Comparison of ENCODE assay signal across 27 cellular contexts in the genomic region with DNA sequence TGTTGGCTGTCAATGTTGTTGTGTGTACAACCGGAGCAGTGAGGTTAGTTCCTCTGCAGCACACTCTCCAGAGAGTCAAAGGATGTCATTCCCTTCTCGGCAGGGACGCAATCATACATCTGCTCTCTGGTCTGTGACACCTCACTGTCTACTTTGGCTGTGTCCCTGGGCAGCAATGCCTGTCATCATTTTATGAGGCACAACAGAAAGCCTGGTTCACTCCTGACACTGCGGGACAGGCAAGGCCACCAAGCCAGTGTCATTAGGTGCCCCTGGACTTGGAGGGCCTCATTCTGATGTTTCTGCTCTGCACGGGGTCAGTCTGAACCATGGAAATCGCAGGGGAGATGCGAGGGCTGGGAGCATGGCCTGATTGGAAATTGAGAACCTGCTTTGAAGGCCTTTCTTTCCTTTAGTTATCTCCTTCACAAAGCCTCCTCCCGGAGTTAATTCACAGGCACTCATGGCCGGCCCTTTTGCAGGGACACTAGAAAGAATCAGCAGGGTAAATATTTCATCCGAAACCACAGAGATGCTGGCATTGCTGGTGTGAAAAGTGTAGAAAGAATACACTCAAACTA.
"Had no signal": no experiment of that assay in that cellular context is flagged by ENCODE, and none has a peak within 500 bp of the region (broad histone marks: within the 10 kb centered on the region; RNA-seq: fewer than 3 reads in every experiment).

No MANE protein-coding gene starts in this region.

- ATAC-seq: activated CD8-positive, alpha-beta T cell treated with anti-CD3 and anti-CD28 coated beads, Interleukin-2, amount 10 ng/mL, durations not matched to agents 7 days and 5 days; activated naive CD8-positive, alpha-beta T cell treated with anti-CD3 and anti-CD28 coated beads, Interleukin-2, amount 50 U/mL, for 24 hours had no signal

- H3K4me1 Mint-ChIP-seq: activated CD4-positive, alpha-beta T cell treated with anti-CD3 and anti-CD28 coated beads, Interleukin-2, amount 10 ng/mL, durations not matched to agents 7 days and 5 days; activated naive CD4-positive, alpha-beta T cell treated with anti-CD3 and anti-CD28 coated beads, Interleukin-2, amount 10 ng/mL, durations not matched to agents 7 days and 5 days; activated naive CD8-positive, alpha-beta T cell treated with anti-CD3 and anti-CD28 coated beads, Interleukin-2, amount 50 U/mL, for 24 hours had no signal

- H3K27ac Mint-ChIP-seq: activated CD4-positive, alpha-beta T cell treated with anti-CD3 and anti-CD28 coated beads, Interleukin-2, amount 10 ng/mL, durations not matched to agents 7 days and 5 days; activated CD8-positive, alpha-beta T cell treated with anti-CD3 and anti-CD28 coated beads, Interleukin-2, amount 10 ng/mL, durations not matched to agents 7 days and 5 days; activated naive CD8-positive, alpha-beta T cell; activated naive CD8-positive, alpha-beta T cell treated with anti-CD3 and anti-CD28 coated beads, Interleukin-2, amount 50 U/mL, for 24 hours; brain; T-helper 1 cell treated with Interleukin-12 subunit alpha and Interleukin-12 subunit beta and Interleukin-4 antibody, amounts not matched to agents 30 μg/mL and 1 μg/mL, for 36 hours; T-helper 2 cell treated with Interferon-gamma antibody and Interleukin-4, amounts not matched to agents 5 μg/mL and 100 μg/mL, for 36 hours had no signal

- H3K27ac ChIP-seq: SJSA1 had no signal

- H3K27me3 ChIP-seq: SJSA1 had no signal

- H3K36me3 ChIP-seq: SJSA1 had no signal

- H3K9me3 ChIP-seq: SJSA1, SK-N-SH had no signal

- H3K4me2 ChIP-seq: SK-N-SH had no signal

- H3K9ac ChIP-seq: SK-N-SH had no signal

- H3K4me1 ChIP-seq: SJSA1 had no signal

- H3K4me3 Mint-ChIP-seq: activated CD4-positive, alpha-beta T cell treated with anti-CD3 and anti-CD28 coated beads, Interleukin-2, amount 10 ng/mL, durations not matched to agents 7 days and 5 days; activated CD8-positive, alpha-beta T cell treated with anti-CD3 and anti-CD28 coated beads, Interleukin-2, amount 10 ng/mL, durations not matched to agents 7 days and 5 days; activated naive CD4-positive, alpha-beta T cell treated with anti-CD3 and anti-CD28 coated beads, Interleukin-2, amount 10 ng/mL, durations not matched to agents 7 days and 5 days; activated naive CD8-positive, alpha-beta T cell; activated naive CD8-positive, alpha-beta T cell treated with anti-CD3 and anti-CD28 coated beads, Interleukin-2, amount 50 U/mL, for 24 hours; brain; T-helper 1 cell treated with Interleukin-12 subunit alpha and Interleukin-12 subunit beta and Interleukin-4 antibody, amounts not matched to agents 30 μg/mL and 1 μg/mL, for 36 hours; T-helper 2 cell treated with Interferon-gamma antibody and Interleukin-4, amounts not matched to agents 5 μg/mL and 100 μg/mL, for 36 hours had no signal

- DNase-seq: activated CD4-positive, alpha-beta T cell treated with anti-CD3 and anti-CD28 coated beads, Interleukin-2, amount 10 ng/mL, durations not matched to agents 7 days and 5 days; activated CD4-positive, alpha-beta T cell treated with anti-CD3 and anti-CD28 coated beads, Interleukin-2, amount 50 U/mL, for 48 hours; activated CD8-positive, alpha-beta memory T cell treated with anti-CD3 and anti-CD28 coated beads, Interleukin-2, amount 50 U/mL, for 48 hours; activated CD8-positive, alpha-beta T cell treated with anti-CD3 and anti-CD28 coated beads, Interleukin-2, amount 10 ng/mL, durations not matched to agents 7 days and 5 days; activated effector memory CD4-positive, alpha-beta T cell treated with Interleukin-2 at 50 U/mL for 16 hours; activated naive CD4-positive, alpha-beta T cell treated with anti-CD3 and anti-CD28 coated beads, Interleukin-2, amount 10 ng/mL, durations not matched to agents 7 days and 5 days; activated naive CD8-positive, alpha-beta T cell treated with anti-CD3 and anti-CD28 coated beads, Interleukin-2, amount 50 U/mL, for 24 hours; activated T-cell treated with anti-CD3 and anti-CD28 coated beads, Interleukin-2, amount 50 U/mL, for 48 hours; anterior cingulate cortex; NCI-H1092 treated with DMSO at 0.1 percent for 48 hours; NCI-H1417; NCI-H146; NCI-H187; NCI-H2029 treated with DMSO at 0.1 percent for 48 hours; NCI-H2107; NCI-H2171; NCI-H510A; NCI-H526; NCI-H748 treated with DMSO at 0.1 percent for 48 hours; NK-92 treated with Interleukin-12 subunit alpha and Interleukin-12 subunit beta, amount 100 ng/mL, for 24 hours; SHP77 treated with DMSO at 0.1 percent for 48 hours; SK-N-SH had no signal

- H3K36me3 Mint-ChIP-seq: activated naive CD4-positive, alpha-beta T cell treated with anti-CD3 and anti-CD28 coated beads, Interleukin-2, amount 10 ng/mL, durations not matched to agents 7 days and 5 days; activated naive CD8-positive, alpha-beta T cell had no signal

- H3K27me3 Mint-ChIP-seq: activated CD4-positive, alpha-beta T cell treated with anti-CD3 and anti-CD28 coated beads, Interleukin-2, amount 10 ng/mL, durations not matched to agents 7 days and 5 days; activated naive CD4-positive, alpha-beta T cell treated with anti-CD3 and anti-CD28 coated beads, Interleukin-2, amount 10 ng/mL, durations not matched to agents 7 days and 5 days; brain had no signal

- H3K4me3 ChIP-seq: SJSA1 had no signal

- H3K9me3 Mint-ChIP-seq: activated CD4-positive, alpha-beta T cell treated with anti-CD3 and anti-CD28 coated beads, Interleukin-2, amount 10 ng/mL, durations not matched to agents 7 days and 5 days; activated naive CD4-positive, alpha-beta T cell treated with anti-CD3 and anti-CD28 coated beads, Interleukin-2, amount 10 ng/mL, durations not matched to agents 7 days and 5 days; activated naive CD8-positive, alpha-beta T cell treated with anti-CD3 and anti-CD28 coated beads, Interleukin-2, amount 50 U/mL, for 24 hours; brain; T-helper 1 cell treated with Interleukin-12 subunit alpha and Interleukin-12 subunit beta and Interleukin-4 antibody, amounts not matched to agents 30 μg/mL and 1 μg/mL, for 36 hours; T-helper 2 cell treated with Interferon-gamma antibody and Interleukin-4, amounts not matched to agents 5 μg/mL and 100 μg/mL, for 36 hours had no signal
